17 cellular contexts compared by ENCODE assay signal in the genomic region with DNA sequence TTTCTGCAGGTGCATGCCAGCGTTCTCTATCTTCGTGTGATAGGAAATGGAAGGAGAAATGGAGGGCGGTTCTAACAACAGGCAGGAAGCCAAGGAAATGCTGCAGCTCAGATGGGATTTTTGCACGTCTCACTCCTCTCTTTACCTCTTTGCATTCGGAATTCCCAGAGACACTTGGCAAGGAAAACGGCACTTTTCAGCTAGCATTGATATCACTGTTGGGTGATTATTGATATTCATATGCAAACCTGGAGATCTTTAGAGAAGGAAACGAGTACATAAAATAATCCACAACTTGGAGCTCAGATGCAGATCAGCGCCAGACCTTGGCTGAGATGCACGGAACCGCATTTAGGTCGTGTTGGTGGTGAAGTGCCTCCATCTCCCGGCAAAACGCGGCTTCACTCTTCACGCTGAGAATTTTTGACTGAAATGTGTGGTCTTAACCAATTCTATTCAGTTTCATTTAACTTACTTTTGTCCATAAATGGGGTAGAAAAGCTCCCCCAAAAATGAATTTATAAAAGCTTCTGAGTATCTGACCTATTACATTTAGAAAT.
"Had no signal": no experiment of that assay in that cellular context is flagged by ENCODE, and none has a peak within 500 bp of the region (broad histone marks: within the 10 kb centered on the region; RNA-seq: fewer than 3 reads in every experiment).

No MANE protein-coding gene starts in this region.

- H3K36me3 Mint-ChIP-seq: activated naive CD8-positive, alpha-beta T cell treated with anti-CD3 and anti-CD28 coated beads for 36 hours; mesothelial cell of epicardium; type B pancreatic cell had no signal

- DNase-seq: activated B cell treated with CpG ODN at 0.5 μM for 24 hours; activated CD4-positive, alpha-beta T cell treated with anti-CD3 and anti-CD28 coated beads, Interleukin-2, amount 10 ng/mL, durations not matched to agents 7 days and 5 days; activated CD8-positive, alpha-beta memory T cell treated with anti-CD3 and anti-CD28 coated beads for 24 hours; activated gamma-delta T cell treated with Interleukin-2 at 50 U/mL for 16 hours; activated naive CD8-positive, alpha-beta T cell treated with anti-CD3 and anti-CD28 coated beads for 36 hours; brain microvascular endothelial cell; effector memory CD8-positive, alpha-beta T cell; heart right ventricle; left cardiac atrium; lower lobe of right lung; sigmoid colon; stimulated activated CD4-positive, alpha-beta T cell treated with anti-CD3 and anti-CD28 coated beads, Interleukin-1b, Interleukin-23, amount 100 ng/mL, for 48 hours; stimulated activated naive CD8-positive, alpha-beta T cell treated with anti-CD3 and anti-CD28 coated beads, Interleukin-15, amount 100 ng/mL, for 72 hours had no signal

- H3K27me3 ChIP-seq: brain microvascular endothelial cell, sigmoid colon had no signal

- H3K4me3 ChIP-seq: gastroesophageal sphincter, heart right ventricle, lower lobe of right lung, sigmoid colon had no signal

- H3K4me1 ChIP-seq: gastroesophageal sphincter, lower lobe of right lung, sigmoid colon had no signal

- H3K36me3 ChIP-seq: brain microvascular endothelial cell, gastroesophageal sphincter, heart right ventricle, lower lobe of right lung, sigmoid colon had no signal

- H3K27ac ChIP-seq: brain microvascular endothelial cell, gastroesophageal sphincter, heart right ventricle, lower lobe of right lung, sigmoid colon had no signal

- H3K27ac Mint-ChIP-seq: activated B cell treated with CpG ODN at 0.5 μM for 24 hours; activated CD4-positive, alpha-beta T cell treated with anti-CD3 and anti-CD28 coated beads, Interleukin-2, amount 10 ng/mL, durations not matched to agents 7 days and 5 days; activated naive CD8-positive, alpha-beta T cell treated with anti-CD3 and anti-CD28 coated beads for 36 hours; dendritic cell treated with granulocyte-macrophage colony-stimulating factor and Interleukin-4, amounts not matched to agents 40 ng/mL and 50 ng/mL, for 4 days; effector memory CD8-positive, alpha-beta T cell; mesothelial cell of epicardium; stimulated activated naive CD8-positive, alpha-beta T cell treated with anti-CD3 and anti-CD28 coated beads, Interleukin-15, amount 100 ng/mL, for 72 hours; type B pancreatic cell had no signal

- H3K9me3 Mint-ChIP-seq: activated B cell treated with CpG ODN at 0.5 μM for 24 hours; activated CD4-positive, alpha-beta T cell treated with anti-CD3 and anti-CD28 coated beads, Interleukin-2, amount 10 ng/mL, durations not matched to agents 7 days and 5 days; activated naive CD8-positive, alpha-beta T cell treated with anti-CD3 and anti-CD28 coated beads for 36 hours; dendritic cell treated with granulocyte-macrophage colony-stimulating factor and Interleukin-4, amounts not matched to agents 40 ng/mL and 50 ng/mL, for 4 days; effector memory CD8-positive, alpha-beta T cell; mesothelial cell of epicardium; stimulated activated naive CD8-positive, alpha-beta T cell treated with anti-CD3 and anti-CD28 coated beads, Interleukin-15, amount 100 ng/mL, for 72 hours; type B pancreatic cell had no signal

- ATAC-seq: effector memory CD8-positive, alpha-beta T cell; gastroesophageal sphincter; heart right ventricle; left cardiac atrium; lower lobe of right lung; stimulated activated naive CD8-positive, alpha-beta T cell treated with anti-CD3 and anti-CD28 coated beads, Interleukin-15, amount 100 ng/mL, for 72 hours had no signal

- H3K9me3 ChIP-seq: gastroesophageal sphincter, heart right ventricle, lower lobe of right lung, sigmoid colon had no signal

- H3K4me1 Mint-ChIP-seq: activated B cell treated with CpG ODN at 0.5 μM for 24 hours; activated CD4-positive, alpha-beta T cell treated with anti-CD3 and anti-CD28 coated beads, Interleukin-2, amount 10 ng/mL, durations not matched to agents 7 days and 5 days; activated naive CD8-positive, alpha-beta T cell treated with anti-CD3 and anti-CD28 coated beads for 36 hours; stimulated activated naive CD8-positive, alpha-beta T cell treated with anti-CD3 and anti-CD28 coated beads, Interleukin-15, amount 100 ng/mL, for 72 hours had no signal

- H3K4me3 Mint-ChIP-seq: activated B cell treated with CpG ODN at 0.5 μM for 24 hours; activated CD4-positive, alpha-beta T cell treated with anti-CD3 and anti-CD28 coated beads, Interleukin-2, amount 10 ng/mL, durations not matched to agents 7 days and 5 days; activated naive CD8-positive, alpha-beta T cell treated with anti-CD3 and anti-CD28 coated beads for 36 hours; dendritic cell treated with granulocyte-macrophage colony-stimulating factor and Interleukin-4, amounts not matched to agents 40 ng/mL and 50 ng/mL, for 4 days; effector memory CD8-positive, alpha-beta T cell; mesothelial cell of epicardium; stimulated activated naive CD8-positive, alpha-beta T cell treated with anti-CD3 and anti-CD28 coated beads, Interleukin-15, amount 100 ng/mL, for 72 hours; type B pancreatic cell had no signal
